ENCODE assay signal across 1 cellular context in the genomic region with DNA sequence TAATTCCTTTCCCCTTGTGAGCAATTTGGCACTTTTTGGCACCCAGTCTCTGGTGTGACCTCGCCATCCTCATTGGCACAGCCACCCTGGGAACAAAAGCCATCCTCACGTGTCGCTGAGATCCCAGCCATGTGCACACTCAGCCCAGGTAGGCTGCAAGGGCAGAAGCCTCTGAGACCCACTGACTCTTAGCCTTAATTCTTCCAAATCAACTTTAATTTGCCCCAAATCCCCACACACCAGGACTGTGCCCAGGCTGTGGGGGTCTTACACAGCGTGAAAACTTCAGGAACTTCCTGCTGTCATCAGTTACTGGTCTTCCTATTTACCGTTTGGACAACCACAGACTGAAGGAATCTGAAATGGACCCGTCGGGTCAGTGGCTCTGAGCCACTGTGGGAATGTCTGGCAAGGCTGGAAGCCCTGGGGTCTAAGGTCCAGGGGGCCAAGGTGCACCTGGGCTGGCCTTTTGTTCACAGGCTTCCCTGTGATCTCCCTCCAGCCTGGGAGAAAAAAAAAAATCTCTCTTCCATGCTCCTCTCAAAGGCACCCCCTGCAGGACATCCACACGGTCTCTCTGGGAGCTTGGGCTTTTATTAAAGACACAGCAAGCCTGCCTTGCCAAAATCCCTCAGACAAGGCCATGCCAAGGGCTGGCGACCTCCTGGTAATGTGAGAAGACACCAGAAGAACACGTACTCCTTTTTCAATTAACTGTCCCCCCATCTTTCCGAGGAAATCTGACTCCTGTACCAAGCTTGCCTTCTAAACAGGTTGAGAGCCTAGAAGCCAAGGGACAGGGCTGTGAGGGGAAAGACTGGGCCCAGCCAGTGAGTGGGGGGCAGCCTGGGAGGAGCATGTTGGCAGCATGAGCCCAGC.
TF ChIP-seq lines count a peak whose summit lies in the region.

No MANE protein-coding gene starts in this region.

TF ChIP-seq in HepG2, 621 proteins besides CTCF, POLR2A, EP300 and RAD21 (continued from another document and continues in another):
- TF ChIP-seq, protein P1, sequence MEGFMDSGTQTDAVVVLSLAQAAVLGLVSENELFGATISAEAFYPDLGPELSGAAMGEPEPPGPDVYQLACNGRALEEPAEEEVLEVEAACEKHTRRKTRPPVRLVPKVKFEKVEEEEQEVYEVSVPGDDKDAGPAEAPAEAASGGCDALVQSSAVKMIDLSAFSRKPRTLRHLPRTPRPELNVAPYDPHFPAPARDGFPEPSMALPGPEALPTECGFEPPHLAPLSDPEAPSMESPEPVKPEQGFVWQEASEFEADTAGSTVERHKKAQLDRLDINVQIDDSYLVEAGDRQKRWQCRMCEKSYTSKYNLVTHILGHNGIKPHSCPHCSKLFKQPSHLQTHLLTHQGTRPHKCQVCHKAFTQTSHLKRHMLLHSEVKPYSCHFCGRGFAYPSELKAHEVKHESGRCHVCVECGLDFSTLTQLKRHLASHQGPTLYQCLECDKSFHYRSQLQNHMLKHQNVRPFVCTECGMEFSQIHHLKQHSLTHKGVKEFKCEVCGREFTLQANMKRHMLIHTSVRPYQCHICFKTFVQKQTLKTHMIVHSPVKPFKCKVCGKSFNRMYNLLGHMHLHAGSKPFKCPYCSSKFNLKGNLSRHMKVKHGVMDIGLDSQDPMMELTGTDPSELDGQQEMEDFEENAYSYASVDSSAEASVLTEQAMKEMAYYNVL (CRISPR knock-in tag; IDR thresholded peaks at IDR 0.05; ENCODE audit: borderline replicate concordance) = peak; percentile 69; the same call in 1 of the 2 replicates
- no peak for TF ChIP-seq ADNP (CRISPR knock-in tag; IDR thresholded peaks at IDR 0.05)
- 0 out of 2 replicates have a peak, but pooled peaks have one; percentile 48 for TF ChIP-seq ZNF747 (CRISPR knock-in tag; IDR thresholded peaks at IDR 0.05; ENCODE audit: borderline replicate concordance)
- TF ChIP-seq, protein P2, sequence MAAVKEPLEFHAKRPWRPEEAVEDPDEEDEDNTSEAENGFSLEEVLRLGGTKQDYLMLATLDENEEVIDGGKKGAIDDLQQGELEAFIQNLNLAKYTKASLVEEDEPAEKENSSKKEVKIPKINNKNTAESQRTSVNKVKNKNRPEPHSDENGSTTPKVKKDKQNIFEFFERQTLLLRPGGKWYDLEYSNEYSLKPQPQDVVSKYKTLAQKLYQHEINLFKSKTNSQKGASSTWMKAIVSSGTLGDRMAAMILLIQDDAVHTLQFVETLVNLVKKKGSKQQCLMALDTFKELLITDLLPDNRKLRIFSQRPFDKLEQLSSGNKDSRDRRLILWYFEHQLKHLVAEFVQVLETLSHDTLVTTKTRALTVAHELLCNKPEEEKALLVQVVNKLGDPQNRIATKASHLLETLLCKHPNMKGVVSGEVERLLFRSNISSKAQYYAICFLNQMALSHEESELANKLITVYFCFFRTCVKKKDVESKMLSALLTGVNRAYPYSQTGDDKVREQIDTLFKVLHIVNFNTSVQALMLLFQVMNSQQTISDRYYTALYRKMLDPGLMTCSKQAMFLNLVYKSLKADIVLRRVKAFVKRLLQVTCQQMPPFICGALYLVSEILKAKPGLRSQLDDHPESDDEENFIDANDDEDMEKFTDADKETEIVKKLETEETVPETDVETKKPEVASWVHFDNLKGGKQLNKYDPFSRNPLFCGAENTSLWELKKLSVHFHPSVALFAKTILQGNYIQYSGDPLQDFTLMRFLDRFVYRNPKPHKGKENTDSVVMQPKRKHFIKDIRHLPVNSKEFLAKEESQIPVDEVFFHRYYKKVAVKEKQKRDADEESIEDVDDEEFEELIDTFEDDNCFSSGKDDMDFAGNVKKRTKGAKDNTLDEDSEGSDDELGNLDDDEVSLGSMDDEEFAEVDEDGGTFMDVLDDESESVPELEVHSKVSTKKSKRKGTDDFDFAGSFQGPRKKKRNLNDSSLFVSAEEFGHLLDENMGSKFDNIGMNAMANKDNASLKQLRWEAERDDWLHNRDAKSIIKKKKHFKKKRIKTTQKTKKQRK (IDR thresholded peaks at IDR 0.05; ENCODE audit: low read length) = no peak
- TF ChIP-seq BRCA1 (CRISPR knock-in tag; IDR thresholded peaks at IDR 0.05) = no peak
- TF ChIP-seq MEF2D (CRISPR knock-in tag; IDR thresholded peaks at IDR 0.05) = peak; percentile 38; the same call in 1 of the 2 replicates
- TF ChIP-seq, protein P3, sequence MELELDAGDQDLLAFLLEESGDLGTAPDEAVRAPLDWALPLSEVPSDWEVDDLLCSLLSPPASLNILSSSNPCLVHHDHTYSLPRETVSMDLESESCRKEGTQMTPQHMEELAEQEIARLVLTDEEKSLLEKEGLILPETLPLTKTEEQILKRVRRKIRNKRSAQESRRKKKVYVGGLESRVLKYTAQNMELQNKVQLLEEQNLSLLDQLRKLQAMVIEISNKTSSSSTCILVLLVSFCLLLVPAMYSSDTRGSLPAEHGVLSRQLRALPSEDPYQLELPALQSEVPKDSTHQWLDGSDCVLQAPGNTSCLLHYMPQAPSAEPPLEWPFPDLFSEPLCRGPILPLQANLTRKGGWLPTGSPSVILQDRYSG (CRISPR knock-in tag; IDR thresholded peaks at IDR 0.05) = no peak
- TF ChIP-seq GZF1 (CRISPR knock-in tag; IDR thresholded peaks at IDR 0.05) = no peak
- TF ChIP-seq, protein P4, sequence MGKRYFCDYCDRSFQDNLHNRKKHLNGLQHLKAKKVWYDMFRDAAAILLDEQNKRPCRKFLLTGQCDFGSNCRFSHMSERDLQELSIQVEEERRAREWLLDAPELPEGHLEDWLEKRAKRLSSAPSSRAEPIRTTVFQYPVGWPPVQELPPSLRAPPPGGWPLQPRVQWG (CRISPR knock-in tag; IDR thresholded peaks at IDR 0.05; ENCODE audit: borderline replicate concordance, low read depth) = no peak
- TF ChIP-seq, protein P5, sequence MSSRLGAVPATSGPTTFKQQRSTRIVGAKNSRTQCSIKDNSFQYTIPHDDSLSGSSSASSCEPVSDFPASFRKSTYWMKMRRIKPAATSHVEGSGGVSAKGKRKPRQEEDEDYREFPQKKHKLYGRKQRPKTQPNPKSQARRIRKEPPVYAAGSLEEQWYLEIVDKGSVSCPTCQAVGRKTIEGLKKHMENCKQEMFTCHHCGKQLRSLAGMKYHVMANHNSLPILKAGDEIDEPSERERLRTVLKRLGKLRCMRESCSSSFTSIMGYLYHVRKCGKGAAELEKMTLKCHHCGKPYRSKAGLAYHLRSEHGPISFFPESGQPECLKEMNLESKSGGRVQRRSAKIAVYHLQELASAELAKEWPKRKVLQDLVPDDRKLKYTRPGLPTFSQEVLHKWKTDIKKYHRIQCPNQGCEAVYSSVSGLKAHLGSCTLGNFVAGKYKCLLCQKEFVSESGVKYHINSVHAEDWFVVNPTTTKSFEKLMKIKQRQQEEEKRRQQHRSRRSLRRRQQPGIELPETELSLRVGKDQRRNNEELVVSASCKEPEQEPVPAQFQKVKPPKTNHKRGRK (CRISPR knock-in tag; IDR thresholded peaks at IDR 0.05) = no peak
- no peak for TF ChIP-seq NR1H2 (CRISPR knock-in tag; IDR thresholded peaks at IDR 0.05; ENCODE audit: borderline replicate concordance, low read depth)
- TF ChIP-seq CHCHD3 (CRISPR knock-in tag; IDR thresholded peaks at IDR 0.05) = no peak
- peak; percentile 69 for TF ChIP-seq PHF5A (CRISPR knock-in tag; IDR thresholded peaks at IDR 0.05; ENCODE audit: low read depth, unreplicated experiment)
- TF ChIP-seq DNMT3B (CRISPR knock-in tag; conservative IDR thresholded peaks at IDR 0.05) = no peak
- TF ChIP-seq RFXANK (CRISPR knock-in tag; IDR thresholded peaks at IDR 0.05) = 0 out of 2 replicates have a peak, but pooled peaks have one; percentile 12
- TF ChIP-seq HIVEP1 (CRISPR knock-in tag; IDR thresholded peaks at IDR 0.05) = peak; percentile 80
- TF ChIP-seq RBAK (CRISPR knock-in tag; IDR thresholded peaks at IDR 0.05) = no peak
- TF ChIP-seq KDM5A (IDR thresholded peaks at IDR 0.05; ENCODE audit: borderline replicate concordance, low read length) = no peak; the same call in 1 of the 2 replicates
- TF ChIP-seq MYNN (CRISPR knock-in tag; IDR thresholded peaks at IDR 0.05; ENCODE audit: low read depth) = no peak
- TF ChIP-seq SAP130 (CRISPR knock-in tag; IDR thresholded peaks at IDR 0.05; ENCODE audit: low read depth) = peak; percentile 84
- no peak for TF ChIP-seq MAF1 (CRISPR knock-in tag; IDR thresholded peaks at IDR 0.05; ENCODE audit: borderline replicate concordance)
- peak; percentile 81 for TF ChIP-seq ZNF205 (CRISPR knock-in tag; IDR thresholded peaks at IDR 0.05)
- TF ChIP-seq, protein P6, sequence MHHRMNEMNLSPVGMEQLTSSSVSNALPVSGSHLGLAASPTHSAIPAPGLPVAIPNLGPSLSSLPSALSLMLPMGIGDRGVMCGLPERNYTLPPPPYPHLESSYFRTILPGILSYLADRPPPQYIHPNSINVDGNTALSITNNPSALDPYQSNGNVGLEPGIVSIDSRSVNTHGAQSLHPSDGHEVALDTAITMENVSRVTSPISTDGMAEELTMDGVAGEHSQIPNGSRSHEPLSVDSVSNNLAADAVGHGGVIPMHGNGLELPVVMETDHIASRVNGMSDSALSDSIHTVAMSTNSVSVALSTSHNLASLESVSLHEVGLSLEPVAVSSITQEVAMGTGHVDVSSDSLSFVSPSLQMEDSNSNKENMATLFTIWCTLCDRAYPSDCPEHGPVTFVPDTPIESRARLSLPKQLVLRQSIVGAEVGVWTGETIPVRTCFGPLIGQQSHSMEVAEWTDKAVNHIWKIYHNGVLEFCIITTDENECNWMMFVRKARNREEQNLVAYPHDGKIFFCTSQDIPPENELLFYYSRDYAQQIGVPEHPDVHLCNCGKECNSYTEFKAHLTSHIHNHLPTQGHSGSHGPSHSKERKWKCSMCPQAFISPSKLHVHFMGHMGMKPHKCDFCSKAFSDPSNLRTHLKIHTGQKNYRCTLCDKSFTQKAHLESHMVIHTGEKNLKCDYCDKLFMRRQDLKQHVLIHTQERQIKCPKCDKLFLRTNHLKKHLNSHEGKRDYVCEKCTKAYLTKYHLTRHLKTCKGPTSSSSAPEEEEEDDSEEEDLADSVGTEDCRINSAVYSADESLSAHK (CRISPR knock-in tag; IDR thresholded peaks at IDR 0.05; ENCODE audit: borderline replicate concordance) = no peak
- no peak for TF ChIP-seq NFIB (CRISPR knock-in tag; IDR thresholded peaks at IDR 0.05; ENCODE audit: borderline replicate concordance)
- peak; percentile 57; the same call in 1 of the 2 replicates for TF ChIP-seq CCDC6 (CRISPR knock-in tag; IDR thresholded peaks at IDR 0.05)
- no peak for TF ChIP-seq REXO4 (CRISPR knock-in tag; IDR thresholded peaks at IDR 0.05; ENCODE audit: borderline replicate concordance)
- TF ChIP-seq, protein P7, sequence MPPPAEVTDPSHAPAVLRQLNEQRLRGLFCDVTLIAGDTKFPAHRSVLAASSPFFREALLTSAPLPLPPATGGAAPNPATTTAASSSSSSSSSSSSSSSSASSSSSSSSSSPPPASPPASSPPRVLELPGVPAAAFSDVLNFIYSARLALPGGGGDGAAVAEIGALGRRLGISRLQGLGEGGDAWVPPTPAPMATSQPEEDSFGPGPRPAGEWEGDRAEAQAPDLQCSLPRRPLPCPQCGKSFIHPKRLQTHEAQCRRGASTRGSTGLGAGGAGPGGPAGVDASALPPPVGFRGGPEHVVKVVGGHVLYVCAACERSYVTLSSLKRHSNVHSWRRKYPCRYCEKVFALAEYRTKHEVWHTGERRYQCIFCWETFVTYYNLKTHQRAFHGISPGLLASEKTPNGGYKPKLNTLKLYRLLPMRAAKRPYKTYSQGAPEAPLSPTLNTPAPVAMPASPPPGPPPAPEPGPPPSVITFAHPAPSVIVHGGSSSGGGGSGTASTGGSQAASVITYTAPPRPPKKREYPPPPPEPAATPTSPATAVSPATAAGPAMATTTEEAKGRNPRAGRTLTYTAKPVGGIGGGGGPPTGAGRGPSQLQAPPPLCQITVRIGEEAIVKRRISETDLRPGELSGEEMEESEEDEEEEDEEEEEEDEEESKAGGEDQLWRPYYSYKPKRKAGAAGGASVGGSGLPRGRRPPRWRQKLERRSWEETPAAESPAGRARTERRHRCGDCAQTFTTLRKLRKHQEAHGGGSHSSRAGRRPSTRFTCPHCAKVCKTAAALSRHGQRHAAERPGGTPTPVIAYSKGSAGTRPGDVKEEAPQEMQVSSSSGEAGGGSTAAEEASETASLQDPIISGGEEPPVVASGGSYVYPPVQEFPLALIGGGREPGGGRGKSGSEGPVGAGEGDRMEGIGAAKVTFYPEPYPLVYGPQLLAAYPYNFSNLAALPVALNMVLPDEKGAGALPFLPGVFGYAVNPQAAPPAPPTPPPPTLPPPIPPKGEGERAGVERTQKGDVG (CRISPR knock-in tag; IDR thresholded peaks at IDR 0.05; ENCODE audit: borderline replicate concordance) = peak; percentile 74; the same call in 1 of the 2 replicates
- TF ChIP-seq ATM (IDR thresholded peaks at IDR 0.05; ENCODE audit: borderline replicate concordance) = no peak
- peak; percentile 88; the same call in 1 of the 2 replicates for TF ChIP-seq ZNF775 (CRISPR knock-in tag; IDR thresholded peaks at IDR 0.05; ENCODE audit: borderline replicate concordance)
- no peak for TF ChIP-seq ZNF446 (CRISPR knock-in tag; IDR thresholded peaks at IDR 0.05)
- TF ChIP-seq, protein P8, sequence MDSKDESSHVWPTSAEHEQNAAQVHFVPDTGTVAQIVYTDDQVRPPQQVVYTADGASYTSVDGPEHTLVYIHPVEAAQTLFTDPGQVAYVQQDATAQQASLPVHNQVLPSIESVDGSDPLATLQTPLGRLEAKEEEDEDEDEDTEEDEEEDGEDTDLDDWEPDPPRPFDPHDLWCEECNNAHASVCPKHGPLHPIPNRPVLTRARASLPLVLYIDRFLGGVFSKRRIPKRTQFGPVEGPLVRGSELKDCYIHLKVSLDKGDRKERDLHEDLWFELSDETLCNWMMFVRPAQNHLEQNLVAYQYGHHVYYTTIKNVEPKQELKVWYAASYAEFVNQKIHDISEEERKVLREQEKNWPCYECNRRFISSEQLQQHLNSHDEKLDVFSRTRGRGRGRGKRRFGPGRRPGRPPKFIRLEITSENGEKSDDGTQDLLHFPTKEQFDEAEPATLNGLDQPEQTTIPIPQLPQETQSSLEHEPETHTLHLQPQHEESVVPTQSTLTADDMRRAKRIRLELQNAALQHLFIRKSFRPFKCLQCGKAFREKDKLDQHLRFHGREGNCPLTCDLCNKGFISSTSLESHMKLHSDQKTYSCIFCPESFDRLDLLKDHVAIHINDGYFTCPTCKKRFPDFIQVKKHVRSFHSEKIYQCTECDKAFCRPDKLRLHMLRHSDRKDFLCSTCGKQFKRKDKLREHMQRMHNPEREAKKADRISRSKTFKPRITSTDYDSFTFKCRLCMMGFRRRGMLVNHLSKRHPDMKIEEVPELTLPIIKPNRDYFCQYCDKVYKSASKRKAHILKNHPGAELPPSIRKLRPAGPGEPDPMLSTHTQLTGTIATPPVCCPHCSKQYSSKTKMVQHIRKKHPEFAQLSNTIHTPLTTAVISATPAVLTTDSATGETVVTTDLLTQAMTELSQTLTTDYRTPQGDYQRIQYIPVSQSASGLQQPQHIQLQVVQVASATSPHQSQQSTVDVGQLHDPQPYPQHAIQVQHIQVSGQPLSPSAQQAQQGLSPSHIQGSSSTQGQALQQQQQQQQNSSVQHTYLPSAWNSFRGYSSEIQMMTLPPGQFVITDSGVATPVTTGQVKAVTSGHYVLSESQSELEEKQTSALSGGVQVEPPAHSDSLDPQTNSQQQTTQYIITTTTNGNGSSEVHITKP (CRISPR knock-in tag; IDR thresholded peaks at IDR 0.05; ENCODE audit: low read depth) = peak; percentile 80; the same call in 1 of the 2 replicates
- no peak for TF ChIP-seq ZFYVE20 (CRISPR knock-in tag; IDR thresholded peaks at IDR 0.05; ENCODE audit: borderline replicate concordance, low read depth)
